In genomic region chr11:70292166-70292565, GRCh38 we compare ENCODE assay signal across 5 cellular contexts.
"Had no signal": no experiment of that assay in that cellular context is flagged by ENCODE, and none has a peak within 500 bp of the region (broad histone marks: within the 10 kb centered on the region; RNA-seq: fewer than 3 reads in every experiment).

No MANE protein-coding gene starts in this region.

- H3K27ac Mint-ChIP-seq: IgD-negative memory B cell had no signal

- H3K4me3 Mint-ChIP-seq: IgD-negative memory B cell had no signal

- DNase-seq: IMR-90 had no signal

- H3K27ac ChIP-seq: HL-60 had no signal

- H3K27me3 Mint-ChIP-seq: IgD-negative memory B cell had no signal

- ATAC-seq: HepG2, K562 had no signal

- H3K9me3 Mint-ChIP-seq: IgD-negative memory B cell had no signal
